In the genomic region with DNA sequence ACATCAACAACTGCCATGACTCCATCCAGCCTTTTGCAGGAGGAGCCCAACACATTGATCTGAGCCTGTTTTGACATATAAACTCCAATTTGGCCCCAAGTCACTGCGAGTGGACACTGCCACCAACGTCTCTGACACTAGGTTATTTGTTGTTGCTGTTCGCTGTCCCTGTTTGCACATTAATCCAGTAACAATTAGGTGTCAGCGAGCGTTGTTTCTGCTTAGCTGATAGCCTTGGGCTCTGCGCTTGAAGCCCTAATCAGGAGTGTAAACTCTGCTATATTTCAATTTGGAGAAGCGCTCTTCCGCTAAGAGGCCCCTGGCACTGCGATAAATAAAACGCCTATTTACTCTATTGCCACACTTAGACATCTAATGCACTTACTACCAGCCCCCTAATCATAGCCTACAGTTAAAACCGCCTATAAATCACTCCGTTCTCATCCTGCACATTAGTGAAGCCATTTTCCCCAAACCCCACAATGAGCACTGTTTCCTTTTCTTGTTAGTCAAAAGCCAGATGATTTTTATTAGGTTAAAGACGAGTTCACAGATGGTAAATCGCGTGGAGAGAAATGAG, we compare ENCODE assay signal across 9 cellular contexts.
A peak's percentile ranks its signal among the peaks of the same experiment; 100 is the strongest.
DNase-seq lines count a peak whose midpoint lies in the region; ATAC-seq and TF ChIP-seq lines count a peak whose summit lies in the region.
"Had no signal": no experiment of that assay in that cellular context is flagged by ENCODE, and none has a peak within 500 bp of the region (broad histone marks: within the 10 kb centered on the region; RNA-seq: fewer than 3 reads in every experiment).

No MANE protein-coding gene starts in this region.

- H3K4me1 ChIP-seq in skeletal muscle tissue (ENCODE audit: control insufficient read depth in 3 of 3, insufficient read depth in 3 of 3, low read length in 3 of 3) = peaks cover 4 to 13% (median 5%) of the 10 kb centered on the region in 3 donors

- H3K9me3 ChIP-seq in skeletal muscle tissue (ENCODE audit: control insufficient read depth in 3 of 3, low read length in 3 of 3) = peaks cover 0 to 2% (median 0%) of the 10 kb centered on the region in 3 donors

- H3K27me3 ChIP-seq in skeletal muscle tissue (ENCODE audit: control insufficient read depth in 3 of 3, insufficient read depth in 3 of 3, low read length in 3 of 3) = peaks cover 31 to 40% (median 39%) of the 10 kb centered on the region in 3 donors

- no peak overlapping the region for H3K27ac ChIP-seq in skeletal muscle tissue (ENCODE audit: low read depth, low read length)
- H3K27ac ChIP-seq: 22Rv1 had no signal

- TF ChIP-seq CTCF in fibroblast of mammary gland (conservative IDR thresholded peaks at IDR 0.05; ENCODE audit: control insufficient read depth, insufficient read depth, low read depth, low read length) = no peak

- DNase-seq in DMS79 treated with DMSO at 0.1 percent for 48 hours (lab: John Stamatoyannopoulos, UW) (peak; percentile 10), DMS79 (lab: John Stamatoyannopoulos, UW) (no peak), NCI-H2227 treated with DMSO at 0.1 percent for 48 hours (lab: John Stamatoyannopoulos, UW) (peak; percentile 69), fibroblast of mammary gland (ENCODE audit: low read depth) (peak; percentile 9), SW 1271 (lab: John Stamatoyannopoulos, UW) (no peak)
- no peak for DNase-seq in activated CD8-positive, alpha-beta memory T cell treated with anti-CD3 and anti-CD28 coated beads for 24 hours

- H3K36me3 ChIP-seq in skeletal muscle tissue (ENCODE audit: control insufficient read depth in 3 of 3, insufficient read depth in 3 of 3, low read length in 3 of 3) = no peaks in the 10 kb centered on the region

- no peak overlapping the region for H3K9ac ChIP-seq in skeletal muscle tissue (ENCODE audit: low read depth in 1 of 3, low read length in 3 of 3)

- H3K4me3 ChIP-seq in fibroblast of mammary gland (ENCODE audit: control insufficient read depth, low read depth, low read length) (peak overlapping the region; percentile 19), skeletal muscle tissue (ENCODE audit: low read length in 3 of 3) (peak overlapping the region in 2 of 3 donors; percentile 35 to 52)

- no peak for ATAC-seq in HG03442 (IDR thresholded peaks at IDR 0.05; ENCODE audit: unreplicated experiment)

Comparison
In these comparisons a context has a peak if more than half of its experiments do, and no peak if none do; other contexts are left out.
1. DNase-seq: peak in DMS79 treated with DMSO at 0.1 percent for 48 hours (single experiment), NCI-H2227 treated with DMSO at 0.1 percent for 48 hours (single experiment) and fibroblast of mammary gland (single experiment); none in DMS79 (single experiment), SW 1271 (0 of 2) and activated CD8-positive, alpha-beta memory T cell treated with anti-CD3 and anti-CD28 coated beads for 24 hours (single experiment).